ENCODE assay signal across 14 cellular contexts in genomic region chr7:43618073-43618472, GRCh38.
"Had no signal": no experiment of that assay in that cellular context is flagged by ENCODE, and none has a peak within 500 bp of the region (broad histone marks: within the 10 kb centered on the region; RNA-seq: fewer than 3 reads in every experiment).

No MANE protein-coding gene starts in this region.

- ATAC-seq: activated CD4-positive, CD25-positive, alpha-beta regulatory T cell treated with anti-CD3 and anti-CD28 coated beads, Interleukin-2, amount 50 U/mL, for 24 hours; naive thymus-derived CD8-positive, alpha-beta T cell had no signal

- H3K27ac ChIP-seq: esophagus squamous epithelium had no signal

- DNase-seq: activated CD4-positive, alpha-beta T cell treated with anti-CD3 and anti-CD28 coated beads, Interleukin-2, amount 50 U/mL, for 48 hours; activated gamma-delta T cell; activated naive CD8-positive, alpha-beta T cell treated with anti-CD3 and anti-CD28 coated beads, Interleukin-2, amount 10 ng/mL, durations not matched to agents 7 days and 5 days; activated T-cell treated with anti-CD3 and anti-CD28 coated beads, Interleukin-2, amount 50 U/mL, for 48 hours; anterior cingulate cortex; esophagus squamous epithelium; foreskin fibroblast; glutamatergic neuron; immature natural killer cell; naive thymus-derived CD8-positive, alpha-beta T cell; stimulated activated CD4-positive, alpha-beta T cell treated with anti-CD3 and anti-CD28 coated beads, Interleukin-4, amount 100 ng/mL, for 24 hours had no signal

- H3K4me3 ChIP-seq: esophagus squamous epithelium had no signal

- H3K27me3 ChIP-seq: esophagus squamous epithelium had no signal

- H3K27me3 Mint-ChIP-seq: activated naive CD8-positive, alpha-beta T cell treated with anti-CD3 and anti-CD28 coated beads, Interleukin-2, amount 10 ng/mL, durations not matched to agents 7 days and 5 days; naive thymus-derived CD8-positive, alpha-beta T cell; stimulated activated naive CD8-positive, alpha-beta T cell treated with anti-CD3 and anti-CD28 coated beads, Interleukin-15, Interleukin-2, amounts not matched to agents 100 ng/mL and 50 ng/mL, for 24 hours had no signal

- H3K9me3 Mint-ChIP-seq: activated naive CD8-positive, alpha-beta T cell treated with anti-CD3 and anti-CD28 coated beads, Interleukin-2, amount 10 ng/mL, durations not matched to agents 7 days and 5 days; immature natural killer cell; naive thymus-derived CD8-positive, alpha-beta T cell; stimulated activated naive CD8-positive, alpha-beta T cell treated with anti-CD3 and anti-CD28 coated beads, Interleukin-15, Interleukin-2, amounts not matched to agents 100 ng/mL and 50 ng/mL, for 24 hours; T-helper 2 cell treated with Interferon-gamma antibody and Interleukin-4, amounts not matched to agents 5 μg/mL and 100 μg/mL, for 36 hours had no signal

- H3K9me3 ChIP-seq: esophagus squamous epithelium had no signal

- H3K4me3 Mint-ChIP-seq: activated naive CD8-positive, alpha-beta T cell treated with anti-CD3 and anti-CD28 coated beads, Interleukin-2, amount 10 ng/mL, durations not matched to agents 7 days and 5 days; immature natural killer cell; naive thymus-derived CD8-positive, alpha-beta T cell; stimulated activated naive CD8-positive, alpha-beta T cell treated with anti-CD3 and anti-CD28 coated beads, Interleukin-15, Interleukin-2, amounts not matched to agents 100 ng/mL and 50 ng/mL, for 24 hours; T-helper 2 cell treated with Interferon-gamma antibody and Interleukin-4, amounts not matched to agents 5 μg/mL and 100 μg/mL, for 36 hours had no signal

- H3K27ac Mint-ChIP-seq: activated naive CD8-positive, alpha-beta T cell treated with anti-CD3 and anti-CD28 coated beads, Interleukin-2, amount 10 ng/mL, durations not matched to agents 7 days and 5 days; immature natural killer cell; naive thymus-derived CD8-positive, alpha-beta T cell; stimulated activated naive CD8-positive, alpha-beta T cell treated with anti-CD3 and anti-CD28 coated beads, Interleukin-15, Interleukin-2, amounts not matched to agents 100 ng/mL and 50 ng/mL, for 24 hours; T-helper 2 cell treated with Interferon-gamma antibody and Interleukin-4, amounts not matched to agents 5 μg/mL and 100 μg/mL, for 36 hours had no signal
